15 cellular contexts compared by ENCODE assay signal in genomic region chr2:23943666-23944065, GRCh38.
"Had no signal": no experiment of that assay in that cellular context is flagged by ENCODE, and none has a peak within 500 bp of the region (broad histone marks: within the 10 kb centered on the region; RNA-seq: fewer than 3 reads in every experiment).

No MANE protein-coding gene starts in this region.

- H3K27me3 ChIP-seq: esophagus muscularis mucosa, gastrocnemius medialis, heart right ventricle, ovary, right atrium auricular region, tibial artery had no signal

- H3K27ac Mint-ChIP-seq: effector memory CD8-positive, alpha-beta T cell; neural progenitor cell had no signal

- H3K27ac ChIP-seq: epithelial cell of prostate, neural progenitor cell, ovary, tibial artery had no signal

- H3K9me3 ChIP-seq: esophagus muscularis mucosa, gastrocnemius medialis, heart right ventricle, mucosa of descending colon, ovary, right atrium auricular region, tibial artery had no signal

- H3K4me2 ChIP-seq: neural progenitor cell, smooth muscle cell had no signal

- H3K4me3 ChIP-seq: esophagus muscularis mucosa, gastrocnemius medialis, heart right ventricle, mucosa of descending colon, neural progenitor cell, ovary, right atrium auricular region, smooth muscle cell, tibial artery had no signal

- H3K36me3 Mint-ChIP-seq: naive thymus-derived CD8-positive, alpha-beta T cell had no signal

- DNase-seq: effector memory CD8-positive, alpha-beta T cell; gastrocnemius medialis; heart right ventricle; kidney glomerular epithelial cell; mucosa of descending colon; naive thymus-derived CD8-positive, alpha-beta T cell; ovary; stimulated activated CD4-positive, alpha-beta T cell treated with anti-CD3 and anti-CD28 coated beads, Interleukin-2, amount 100 ng/mL, for 48 hours; stimulated activated naive CD4-positive, alpha-beta T cell treated with Interleukin-2 at 50 U/mL for 16 hours; tibial artery had no signal

- H3K9me3 Mint-ChIP-seq: effector memory CD8-positive, alpha-beta T cell; naive thymus-derived CD8-positive, alpha-beta T cell; neural progenitor cell had no signal

- H3K9ac ChIP-seq: neural progenitor cell had no signal

- ATAC-seq: effector memory CD8-positive, alpha-beta T cell; gastrocnemius medialis; heart right ventricle; mucosa of descending colon; naive thymus-derived CD8-positive, alpha-beta T cell had no signal

- H3K36me3 ChIP-seq: esophagus muscularis mucosa, gastrocnemius medialis, neural progenitor cell, ovary, right atrium auricular region, tibial artery had no signal

- H3K4me3 Mint-ChIP-seq: effector memory CD8-positive, alpha-beta T cell had no signal

- H2AFZ ChIP-seq: neural progenitor cell had no signal
